8 cellular contexts compared by ENCODE assay signal in the genomic region with DNA sequence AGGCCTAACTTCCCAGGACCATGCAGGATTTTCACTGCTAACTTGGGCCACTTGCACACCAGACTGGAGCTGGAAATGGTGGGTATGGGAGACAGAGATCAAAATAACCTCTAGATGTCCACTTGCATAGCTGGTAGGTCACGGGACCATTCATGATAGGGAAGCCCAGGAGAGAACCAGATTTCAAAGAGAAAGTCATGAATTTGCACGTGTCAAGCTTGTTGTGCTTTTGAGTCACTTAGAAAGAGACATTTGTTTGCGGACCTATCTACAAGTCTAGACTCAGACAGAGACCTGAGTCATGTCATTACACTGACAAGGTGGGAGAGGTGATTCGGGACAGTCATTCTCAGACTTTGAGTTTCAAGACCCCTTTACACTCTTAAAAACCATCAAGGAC.
DNase-seq lines count a peak whose midpoint lies in the region; ATAC-seq, FAIRE-seq and TF ChIP-seq lines count a peak whose summit lies in the region.
"Not testable (repeated sequence)": the region's sequence is repeated elsewhere in the genome, so short reads cannot be mapped to it uniquely, and the experiment has no call there.

No MANE protein-coding gene starts in this region.

- H3K4me3 Mint-ChIP-seq in activated CD4-positive, alpha-beta T cell treated with anti-CD3 and anti-CD28 coated beads for 36 hours; activated T-cell treated with anti-CD3 and anti-CD28 coated beads, Interleukin-2, amount 50 U/mL, for 72 hours: not testable (repeated sequence)

- not testable (repeated sequence) for H3K36me3 ChIP-seq in GM12878 (ENCODE audit: control insufficient read depth in 2 of 2, insufficient read depth in 2 of 2, low read length in 1 of 2); keratinocyte (ENCODE audit: control insufficient read depth in 2 of 2, extremely low read depth in 1 of 2, insufficient read depth in 2 of 2, low read length in 2 of 2)

- not testable (repeated sequence) for H3K4me1 Mint-ChIP-seq in activated CD4-positive, alpha-beta T cell treated with anti-CD3 and anti-CD28 coated beads for 36 hours; activated T-cell treated with anti-CD3 and anti-CD28 coated beads, Interleukin-2, amount 50 U/mL, for 72 hours (ENCODE audit: low read depth)

- intact Hi-C loops in activated CD4-positive, alpha-beta T cell treated with anti-CD3 and anti-CD28 coated beads for 36 hours (cut with DNase I, micrococcal nuclease); GM12878 (cut with micrococcal nuclease; ENCODE audit: unreplicated experiment): not testable (repeated sequence)

- not testable (repeated sequence) for TF ChIP-seq CTCF in GM12878 (IDR thresholded peaks at IDR 0.05 in 2 of 3, conservative IDR thresholded peaks at IDR 0.05 in 1 of 3; ENCODE audit: control insufficient read depth in 2 of 3, extremely low read depth in 1 of 3, insufficient read depth in 1 of 3, low read depth in 3 of 3, low read length in 3 of 3); epithelial cell of esophagus (IDR thresholded peaks at IDR 0.05; ENCODE audit: insufficient read depth, low read depth, low read length, missing control alignments); keratinocyte (optimal IDR thresholded peaks at IDR 0.05 in 1 of 3, IDR thresholded peaks at IDR 0.05 in 1 of 3, conservative IDR thresholded peaks at IDR 0.05 in 1 of 3; ENCODE audit: extremely low read depth in 1 of 3, insufficient read depth in 2 of 3, low read length in 3 of 3)

- H3K9me1 ChIP-seq in keratinocyte (ENCODE audit: control insufficient read depth, extremely low read depth, insufficient read depth, low read length): not testable (repeated sequence)

- not testable (repeated sequence) for H3K4me2 ChIP-seq in GM12878 (ENCODE audit: control insufficient read depth, insufficient read depth); keratinocyte (ENCODE audit: control insufficient read depth, extremely low read depth, insufficient read depth, low read depth, low read length)

- not testable (repeated sequence) for BruUV-seq in GM12878 (replicated peaks; lab: Mats Ljungman, UMichigan)

- POLR2A ChIA-PET in activated CD4-positive, alpha-beta T cell treated with anti-CD3 and anti-CD28 coated beads for 36 hours (lab: Charles Lee); GM12878 (lab: Charles Lee): not testable (repeated sequence)

- in situ Hi-C loops in GM12878 (cut with MboI): not testable (repeated sequence)

- H3K36me3 Mint-ChIP-seq in activated CD4-positive, alpha-beta T cell treated with anti-CD3 and anti-CD28 coated beads for 36 hours (ENCODE audit: low read depth); activated T-cell treated with anti-CD3 and anti-CD28 coated beads, Interleukin-2, amount 50 U/mL, for 72 hours (ENCODE audit: insufficient read depth in 2 of 2): not testable (repeated sequence)

- RAD21 ChIA-PET in GM12878 (lab: Charles Lee; ENCODE audit: unreplicated experiment): not testable (repeated sequence)

- H2AFZ ChIP-seq in GM12878 (ENCODE audit: control insufficient read depth, low read depth, low read length); keratinocyte (ENCODE audit: control insufficient read depth, low read length): not testable (repeated sequence)

- FAIRE-seq in GM19239 (lab: Jason Lieb, UNC) (peak; percentile 66), GM12878 (lab: Jason Lieb, UNC) (peak; percentile 93), keratinocyte (lab: Jason Lieb, UNC) (peak; percentile 75)

- H3K9me3 Mint-ChIP-seq in activated CD4-positive, alpha-beta T cell treated with anti-CD3 and anti-CD28 coated beads for 36 hours (ENCODE audit: low read depth); activated T-cell treated with anti-CD3 and anti-CD28 coated beads, Interleukin-2, amount 50 U/mL, for 72 hours: not testable (repeated sequence)

- not testable (repeated sequence) for H3K79me2 ChIP-seq in GM12878 (ENCODE audit: control insufficient read depth, insufficient read depth, low read length); keratinocyte (ENCODE audit: control insufficient read depth, insufficient read depth, low read length)

- dilution Hi-C loops in keratinocyte (cut with MboI; ENCODE audit: extremely low pct_ligation_motif_present, low sequenced_read_pairs): not testable (repeated sequence)

- not testable (repeated sequence) for H3K4me3 ChIP-seq in GM12878; epithelial cell of esophagus (ENCODE audit: low read length); keratinocyte (ENCODE audit: control insufficient read depth in 2 of 3, extremely low read depth in 1 of 3, insufficient read depth in 2 of 3, low read depth in 1 of 3, low read length in 3 of 3)

- TF ChIP-seq POLR2A in GM12878 (IDR thresholded peaks at IDR 0.05; ENCODE audit: low read depth, low read length): not testable (repeated sequence)

- not testable (repeated sequence) for H3K27ac Mint-ChIP-seq in activated CD4-positive, alpha-beta T cell treated with anti-CD3 and anti-CD28 coated beads for 36 hours; activated T-cell treated with anti-CD3 and anti-CD28 coated beads, Interleukin-2, amount 50 U/mL, for 72 hours

- TF ChIP-seq EP300 in GM12878 (IDR thresholded peaks at IDR 0.05; ENCODE audit: borderline replicate concordance in 1 of 2, control insufficient read depth in 1 of 2, low read depth in 2 of 2, low read length in 2 of 2): not testable (repeated sequence)

- H3K27me3 ChIP-seq in GM12878 (replicated peaks in 1 of 2; ENCODE audit: control insufficient read depth in 2 of 2, insufficient read depth in 2 of 2, low read length in 1 of 2); keratinocyte (ENCODE audit: control insufficient read depth, extremely low read depth, insufficient read depth, low read length): not testable (repeated sequence)

- not testable (repeated sequence) for H4K20me1 ChIP-seq in GM12878 (ENCODE audit: control insufficient read depth, insufficient read depth); keratinocyte (ENCODE audit: control insufficient read depth, extremely low read depth, insufficient read depth, low read length)

- not testable (repeated sequence) for H3K9me3 ChIP-seq in GM12878 (replicated peaks; ENCODE audit: control insufficient read depth, insufficient read depth, low read length); keratinocyte (ENCODE audit: control insufficient read depth, low read depth, low read length)

- WGBS in GM12878 (ENCODE audit: insufficient coverage, insufficient replicate concordance, low lambda C conversion rate, missing lambda C conversion rate): 8% methylated on average over 4 of the region's 4 CpGs

- not testable (repeated sequence) for H3K4me1 ChIP-seq in GM12878 (ENCODE audit: control insufficient read depth, insufficient read depth, low read length); keratinocyte (ENCODE audit: control insufficient read depth, extremely low read depth, insufficient read depth, low read length)

- H3K27ac ChIP-seq in GM12878 (ENCODE audit: control insufficient read depth, insufficient read depth); keratinocyte (ENCODE audit: control insufficient read depth, insufficient read depth, low read length): not testable (repeated sequence)

- not testable (repeated sequence) for H3K9ac ChIP-seq in GM12878 (ENCODE audit: control insufficient read depth, insufficient read depth, low read length); keratinocyte (ENCODE audit: control insufficient read depth, extremely low read depth, insufficient read depth, low read length)

- H3K27me3 Mint-ChIP-seq in activated CD4-positive, alpha-beta T cell treated with anti-CD3 and anti-CD28 coated beads for 36 hours; activated T-cell treated with anti-CD3 and anti-CD28 coated beads, Interleukin-2, amount 50 U/mL, for 72 hours (ENCODE audit: low read depth): not testable (repeated sequence)

- ATAC-seq in GM18867 (IDR thresholded peaks at IDR 0.05; ENCODE audit: unreplicated experiment) (peak; percentile 47), HG02885 (IDR thresholded peaks at IDR 0.05; ENCODE audit: poor library complexity, unreplicated experiment) (peak; percentile 56)
- peak; percentile 53 for ATAC-seq in activated CD4-positive, alpha-beta T cell treated with anti-CD3 and anti-CD28 coated beads for 36 hours
- ATAC-seq in activated T-cell treated with anti-CD3 and anti-CD28 coated beads, Interleukin-2, amount 50 U/mL, for 72 hours (replicated peaks in 1 of 2): peak; percentile 37 to 50
- not testable (repeated sequence) for ATAC-seq in GM12878

- TF ChIP-seq RAD21 in GM12878 (IDR thresholded peaks at IDR 0.05; ENCODE audit: insufficient read depth, low read depth, low read length): not testable (repeated sequence)

- DNase-seq in GM19239 (ENCODE audit: insufficient read length, low spot score); activated CD4-positive, alpha-beta T cell treated with anti-CD3 and anti-CD28 coated beads for 36 hours; activated T-cell treated with anti-CD3 and anti-CD28 coated beads, Interleukin-2, amount 50 U/mL, for 72 hours; GM12878 (ENCODE audit: low read depth, low spot score); keratinocyte (ENCODE audit: low read depth, low spot score): not testable (repeated sequence)
- peak; percentile 2 for DNase-seq in epithelial cell of esophagus (ENCODE audit: low read depth)

- CTCF ChIA-PET in activated CD4-positive, alpha-beta T cell treated with anti-CD3 and anti-CD28 coated beads for 36 hours (lab: Charles Lee): interaction anchor here (0.5 kb wide), 1 partner anchor 1349 kb away, joined by 4 read pairs; no protein-coding TSS in a partner anchor
- CTCF ChIA-PET in GM12878 (lab: Yijun Ruan, JAX): not testable (repeated sequence)

- SMC1A ChIA-PET in GM12878 (lab: Charles Lee; ENCODE audit: uncharacterized antibody, unreplicated experiment): not testable (repeated sequence)
